Comparison of ENCODE assay signal across 13 cellular contexts in genomic region chr9:75152416-75152815, GRCh38.
A peak's percentile ranks its signal among the peaks of the same experiment; 100 is the strongest.
DNase-seq lines count a peak whose midpoint lies in the region; ATAC-seq lines count a peak whose summit lies in the region.
"Had no signal": no experiment of that assay in that cellular context is flagged by ENCODE, and none has a peak within 500 bp of the region (broad histone marks: within the 10 kb centered on the region; RNA-seq: fewer than 3 reads in every experiment).

No MANE protein-coding gene starts in this region.

- DNase-seq in CD4-positive, alpha-beta memory T cell, result peak; percentile 28 to 75 (median 47)
- DNase-seq in T-helper 9 cell (peak; percentile 10), activated T-helper 1 cell treated with Interleukin-2 at 50 U/mL for 16 hours (ENCODE audit: low read depth) (peak; percentile 22), NCI-H1105 treated with DMSO at 0.1 percent for 48 hours (lab: John Stamatoyannopoulos, UW) (no peak), NCI-H226 (no peak), amygdala (lab: John Stamatoyannopoulos, UW) (no peak)
- DNase-seq in stimulated activated CD4-positive, alpha-beta T cell treated with anti-CD3 and anti-CD28 coated beads, Interleukin-15, amount 100 ng/mL, for 24 hours, result peak; percentile 69
- DNase-seq: HCEC 1CT, head of caudate nucleus, NCI-H1105, upper lobe of left lung had no signal

- H3K36me3 ChIP-seq in CD4-positive, alpha-beta memory T cell (ENCODE audit: insufficient read depth, low read length), result no peaks in the 10 kb centered on the region

- POLR2A ChIA-PET in CD4-positive, alpha-beta memory T cell (lab: Charles Lee; ENCODE audit: partially characterized antibody), result interaction anchor here (0.5 to 16.7 kb wide), 7 partner anchors 12 to 201 kb away, joined by 3 to 251 read pairs (median 5); partner anchors contain the start of genes NMRK1 and OSTF1

- peak overlapping the region; percentile 87 to 94 (median 91) for H3K27ac Mint-ChIP-seq in CD4-positive, alpha-beta memory T cell

- H3K27ac ChIP-seq in CD4-positive, alpha-beta memory T cell (ENCODE audit: low read depth, low read length), result peak overlapping the region; percentile 58
- H3K27ac ChIP-seq: right atrium auricular region, upper lobe of left lung had no signal

- ATAC-seq in GM19455 (IDR thresholded peaks at IDR 0.05; ENCODE audit: unreplicated experiment), result no peak

- no peak overlapping the region for H3K4me3 ChIP-seq in CD4-positive, alpha-beta memory T cell (ENCODE audit: low read length in 2 of 2)
- H3K4me3 ChIP-seq: right atrium auricular region, upper lobe of left lung had no signal

- H3K4me1 ChIP-seq in CD4-positive, alpha-beta memory T cell (ENCODE audit: insufficient read depth, low read length), result peaks cover 89% of the 10 kb centered on the region

- CTCF ChIA-PET in CD4-positive, alpha-beta memory T cell (lab: Charles Lee; ENCODE audit: partially characterized antibody), result interaction anchor here (0.7 to 2.0 kb wide), 7 partner anchors 12 to 200 kb away, joined by 3 to 9 read pairs (median 4); partner anchors contain the start of gene C9orf40

- peak overlapping the region in 7 of 8 donors; percentile 55 to 89 (median 75) for H3K4me3 Mint-ChIP-seq in CD4-positive, alpha-beta memory T cell

- H3K27me3 Mint-ChIP-seq in CD4-positive, alpha-beta memory T cell, result no peaks in the 10 kb centered on the region

- H3K9me3 Mint-ChIP-seq in CD4-positive, alpha-beta memory T cell, result no peaks in the 10 kb centered on the region

- H3K4me1 Mint-ChIP-seq in CD4-positive, alpha-beta memory T cell, result peaks cover 59 to 83% (median 72%) of the 10 kb centered on the region in 4 donors

- peaks cover 7 to 12% of the 10 kb centered on the region in 2 donors for H3K36me3 Mint-ChIP-seq in CD4-positive, alpha-beta memory T cell

- H3K9me3 ChIP-seq in CD4-positive, alpha-beta memory T cell (ENCODE audit: control insufficient read depth in 1 of 2, low read length in 2 of 2), result no peaks in the 10 kb centered on the region
- H3K9me3 ChIP-seq: right atrium auricular region, upper lobe of left lung had no signal

- intact Hi-C loops in CD4-positive, alpha-beta memory T cell (cut with micrococcal nuclease), result loop anchor here (5.0 kb wide), 1 partner anchor 35 kb away; no protein-coding TSS in a partner anchor

- no peaks in the 10 kb centered on the region for H3K27me3 ChIP-seq in CD4-positive, alpha-beta memory T cell (ENCODE audit: insufficient read depth, low read length)
- H3K27me3 ChIP-seq: right atrium auricular region, upper lobe of left lung had no signal

Comparison
In these comparisons a context has a peak if more than half of its experiments do, and no peak if none do; other contexts are left out.
1. DNase-seq: peak in CD4-positive, alpha-beta memory T cell (5 of 5), T-helper 9 cell (single experiment), activated T-helper 1 cell treated with Interleukin-2 at 50 U/mL for 16 hours (single experiment) and stimulated activated CD4-positive, alpha-beta T cell treated with anti-CD3 and anti-CD28 coated beads, Interleukin-15, amount 100 ng/mL, for 24 hours (single experiment); none in NCI-H1105 treated with DMSO at 0.1 percent for 48 hours (single experiment), NCI-H226 (single experiment) and amygdala (0 of 56).